Comparison of ENCODE assay signal across 8 cellular contexts in genomic region chr2:203238711-203239526, GRCh38. TPM values are rescaled to one million over a fixed set of nuclear protein-coding genes. Genes with fewer than 3 reads are reported as not detected.
DNase-seq lines count a peak whose midpoint lies in the region; ATAC-seq and TF ChIP-seq lines count a peak whose summit lies in the region.

Gene CYP20A1, plus strand, starts transcription at chr2:203239018. Its CDS starts 45 bp downstream, at chr2:203239063.

- peaks cover 35% of the 10 kb centered on the region for H3K4me1 Mint-ChIP-seq in activated naive CD8-positive, alpha-beta T cell treated with anti-CD3 and anti-CD28 coated beads, Interleukin-2, amount 50 U/mL, for 24 hours
- H3K4me1 Mint-ChIP-seq in type B pancreatic cell (ENCODE audit: unreplicated experiment): peaks cover 11% of the 10 kb centered on the region

- peak; percentile 34 for TF ChIP-seq CTCF in GM12873 (IDR thresholded peaks at IDR 0.05; ENCODE audit: insufficient read depth, low read depth, low read length, missing control alignments)
- peak; percentile 61 for TF ChIP-seq CTCF in type B pancreatic cell (conservative IDR thresholded peaks at IDR 0.05)

- H3K36me3 Mint-ChIP-seq in activated naive CD8-positive, alpha-beta T cell treated with anti-CD3 and anti-CD28 coated beads, Interleukin-2, amount 50 U/mL, for 24 hours (ENCODE audit: low read depth): peaks cover 21% of the 10 kb centered on the region
- H3K36me3 Mint-ChIP-seq in type B pancreatic cell: peaks cover 25% of the 10 kb centered on the region

- ATAC-seq in HG02763 (IDR thresholded peaks at IDR 0.05; ENCODE audit: unreplicated experiment): peak; percentile 85
- ATAC-seq in activated naive CD8-positive, alpha-beta T cell treated with anti-CD3 and anti-CD28 coated beads, Interleukin-2, amount 50 U/mL, for 24 hours: peak; percentile 91

- no peaks in the 10 kb centered on the region for H3K9me3 Mint-ChIP-seq in activated naive CD8-positive, alpha-beta T cell treated with anti-CD3 and anti-CD28 coated beads, Interleukin-2, amount 50 U/mL, for 24 hours
- no peaks in the 10 kb centered on the region for H3K9me3 Mint-ChIP-seq in type B pancreatic cell

- peak within 1 kb of the TSS; percentile 100 for H3K4me3 Mint-ChIP-seq in activated naive CD8-positive, alpha-beta T cell treated with anti-CD3 and anti-CD28 coated beads, Interleukin-2, amount 50 U/mL, for 24 hours
- H3K4me3 Mint-ChIP-seq in type B pancreatic cell: peak within 1 kb of the TSS; percentile 97

- intact Hi-C loops in cardiac septum (cut with DNase I): loop anchor here (2.0 to 10.0 kb wide), 5 partner anchors 88 to 676 kb away; partner anchors contain the start of genes ABI2 and NBEAL1

- peak within 1 kb of the TSS; percentile 100 for H3K27ac Mint-ChIP-seq in activated naive CD8-positive, alpha-beta T cell treated with anti-CD3 and anti-CD28 coated beads, Interleukin-2, amount 50 U/mL, for 24 hours
- peak within 1 kb of the TSS; percentile 98 for H3K27ac Mint-ChIP-seq in type B pancreatic cell

- H3K27me3 Mint-ChIP-seq in activated naive CD8-positive, alpha-beta T cell treated with anti-CD3 and anti-CD28 coated beads, Interleukin-2, amount 50 U/mL, for 24 hours: peaks cover 1% of the 10 kb centered on the region
- H3K27me3 Mint-ChIP-seq in type B pancreatic cell: no peaks in the 10 kb centered on the region

- DNase-seq in NCI-H1417 (lab: John Stamatoyannopoulos, UW) (peak; percentile 86 to 99 (median 98)), SW 1271 (lab: John Stamatoyannopoulos, UW) (peak; percentile 81 to 91), cardiac septum (ENCODE audit: low spot score) (peak; percentile 98), pons (ENCODE audit: low spot score) (peak; percentile 93), type B pancreatic cell (ENCODE audit: extremely low spot score, unreplicated experiment) (peak; percentile 98)
- peak; percentile 97 for DNase-seq in activated naive CD8-positive, alpha-beta T cell treated with anti-CD3 and anti-CD28 coated beads, Interleukin-2, amount 50 U/mL, for 24 hours

RNA-seq across cellular contexts. Expression of gene CYP20A1, which starts in this region (rescaled TPM):
- total RNA-seq in cardiac septum: 13.1 TPM
- 16.4 and 24.4 TPM in 2 replicates for total RNA-seq in type B pancreatic cell (ENCODE audit: low replicate concordance)

Comparison
In these comparisons a context has a peak if more than half of its experiments do, and no peak if none do; other contexts are left out.
1. Peak in every context shown above with its lines: DNase-seq and ATAC-seq.